9 cellular contexts compared by ENCODE assay signal in the genomic region with DNA sequence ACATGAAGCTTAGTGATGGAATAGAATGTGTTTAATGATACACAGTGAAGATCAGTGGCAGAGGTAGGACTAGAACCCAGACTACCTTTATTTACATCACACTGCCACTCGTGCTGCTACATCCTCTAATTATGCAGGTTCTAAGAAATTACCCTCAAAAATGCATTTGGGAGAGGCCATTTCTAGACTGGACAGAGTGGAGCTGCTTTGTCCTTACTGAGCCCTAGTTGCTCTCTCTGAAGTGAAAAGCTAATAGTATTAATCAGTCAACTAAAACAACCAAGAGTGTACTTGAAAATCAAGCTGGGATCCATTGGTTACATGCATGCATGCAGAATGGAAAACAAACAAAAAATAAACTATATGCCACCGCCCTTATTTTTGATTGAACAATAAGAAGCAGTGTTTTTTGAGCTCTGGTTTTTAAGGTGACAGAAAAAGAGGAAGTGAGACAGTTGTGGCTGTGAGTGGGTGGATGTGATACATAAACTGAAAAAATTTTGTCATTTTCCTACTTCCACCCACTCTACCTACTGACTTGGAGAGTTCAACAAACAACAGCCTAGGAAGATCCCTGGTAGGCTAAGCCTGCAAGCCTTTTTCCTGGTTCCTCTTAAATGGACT. TPM values are rescaled to one million over a fixed set of nuclear protein-coding genes. Genes with fewer than 3 reads are reported as not detected.
DNase-seq lines count a peak whose midpoint lies in the region; ATAC-seq and TF ChIP-seq lines count a peak whose summit lies in the region.
"Had no signal": no experiment of that assay in that cellular context is flagged by ENCODE, and none has a peak within 500 bp of the region (broad histone marks: within the 10 kb centered on the region; RNA-seq: fewer than 3 reads in every experiment).

No MANE protein-coding gene starts in this region.

- WGBS in stomach, 5 donors: 37 to 61% (median 49%) methylated on average over 2 of the region's 2 CpGs

- no peak for TF ChIP-seq CTCF in stomach (IDR thresholded peaks at IDR 0.05)

- H3K27ac ChIP-seq in stomach: no peak overlapping the region
- H3K27ac ChIP-seq: VCaP had no signal

- H3K9me3 ChIP-seq in stomach: no peaks in the 10 kb centered on the region

- no peaks in the 10 kb centered on the region for H3K27me3 Mint-ChIP-seq in activated CD8-positive, alpha-beta T cell treated with anti-CD3 and anti-CD28 coated beads, Interleukin-2, amount 10 ng/mL, durations not matched to agents 7 days and 5 days (ENCODE audit: low read depth)

- peak; percentile 59 to 67 for DNase-seq in AML-193 (lab: John Stamatoyannopoulos, UW)
- DNase-seq in activated CD8-positive, alpha-beta T cell treated with anti-CD3 and anti-CD28 coated beads, Interleukin-2, amount 10 ng/mL, durations not matched to agents 7 days and 5 days: peak; percentile 28
- no peak for DNase-seq in NCI-H226
- DNase-seq in stomach: no peak
- DNase-seq in NCI-H748 treated with DMSO at 0.1 percent for 48 hours (lab: John Stamatoyannopoulos, UW): no peak
- DNase-seq in NCI-H524 (lab: John Stamatoyannopoulos, UW): no peak

- H3K4me1 Mint-ChIP-seq in activated CD8-positive, alpha-beta T cell treated with anti-CD3 and anti-CD28 coated beads, Interleukin-2, amount 10 ng/mL, durations not matched to agents 7 days and 5 days (ENCODE audit: low read depth): peaks cover 28% of the 10 kb centered on the region

- no peak for TF ChIP-seq EP300 in stomach (IDR thresholded peaks at IDR 0.05)

- CTCF ChIA-PET in activated CD8-positive, alpha-beta T cell treated with anti-CD3 and anti-CD28 coated beads, Interleukin-2, amount 10 ng/mL, durations not matched to agents 7 days and 5 days (lab: Charles Lee): interaction anchor here (0.9 to 1.4 kb wide), 6 partner anchors 9 to 63 kb away, joined by 3 to 7 read pairs (median 3); no protein-coding TSS in a partner anchor

- peaks cover 10% of the 10 kb centered on the region for H3K36me3 Mint-ChIP-seq in activated CD8-positive, alpha-beta T cell treated with anti-CD3 and anti-CD28 coated beads, Interleukin-2, amount 10 ng/mL, durations not matched to agents 7 days and 5 days (ENCODE audit: low read depth)

- H3K9me3 Mint-ChIP-seq in activated CD8-positive, alpha-beta T cell treated with anti-CD3 and anti-CD28 coated beads, Interleukin-2, amount 10 ng/mL, durations not matched to agents 7 days and 5 days (ENCODE audit: insufficient read depth): no peaks in the 10 kb centered on the region

- ATAC-seq in GM19372 (IDR thresholded peaks at IDR 0.05; ENCODE audit: low read depth, unreplicated experiment) (peak; percentile 54), HG03342 (IDR thresholded peaks at IDR 0.05; ENCODE audit: unreplicated experiment) (peak; percentile 77)
- ATAC-seq in activated CD8-positive, alpha-beta T cell treated with anti-CD3 and anti-CD28 coated beads, Interleukin-2, amount 10 ng/mL, durations not matched to agents 7 days and 5 days: peak; percentile 63

- no peak overlapping the region for H3K4me3 ChIP-seq in stomach

- intact Hi-C loops in stomach (cut with DNase I; ENCODE audit: low total_unique reads): no loop called here

- peak overlapping the region; percentile 60 for H3K27ac Mint-ChIP-seq in activated CD8-positive, alpha-beta T cell treated with anti-CD3 and anti-CD28 coated beads, Interleukin-2, amount 10 ng/mL, durations not matched to agents 7 days and 5 days

- POLR2A ChIA-PET in activated CD8-positive, alpha-beta T cell treated with anti-CD3 and anti-CD28 coated beads, Interleukin-2, amount 10 ng/mL, durations not matched to agents 7 days and 5 days (lab: Charles Lee): interaction anchor here (0.8 kb wide), 1 partner anchor 36 kb away, joined by 3 read pairs; no protein-coding TSS in a partner anchor

- H3K36me3 ChIP-seq in stomach: no peaks in the 10 kb centered on the region

- TF ChIP-seq POLR2A in stomach (IDR thresholded peaks at IDR 0.05): no peak

- H3K4me1 ChIP-seq in stomach: no peaks in the 10 kb centered on the region

- no peak overlapping the region for H3K4me3 Mint-ChIP-seq in activated CD8-positive, alpha-beta T cell treated with anti-CD3 and anti-CD28 coated beads, Interleukin-2, amount 10 ng/mL, durations not matched to agents 7 days and 5 days

- H3K27me3 ChIP-seq in stomach: no peaks in the 10 kb centered on the region

RNA-seq across cellular contexts. Expression of a gene that starts 6.8 kb away (rescaled TPM):
- total RNA-seq in activated CD8-positive, alpha-beta T cell treated with anti-CD3 and anti-CD28 coated beads, Interleukin-2, amount 10 ng/mL, durations not matched to agents 7 days and 5 days: not detected
- total RNA-seq in stomach: 10 to 100 TPM; 17.7 to 45.4 (median 21.3) TPM
- 10 to 100 TPM in 2 of 3 donors, 1 to 10 TPM in 1; 7.9 to 31.9 (median 13.6) TPM for polyA plus RNA-seq in stomach

Comparison
In these comparisons a context has a peak if more than half of its experiments do, and no peak if none do; other contexts are left out.
1. DNase-seq: peak in AML-193 (2 of 2) and activated CD8-positive, alpha-beta T cell treated with anti-CD3 and anti-CD28 coated beads, Interleukin-2, amount 10 ng/mL, durations not matched to agents 7 days and 5 days (single experiment); none in NCI-H226 (single experiment), stomach (single experiment), NCI-H748 treated with DMSO at 0.1 percent for 48 hours (single experiment) and NCI-H524 (0 of 2).
2. RNA of a gene that starts 6.8 kb away (total RNA-seq): 17.7 to 45.4 TPM in stomach; not detected in activated CD8-positive, alpha-beta T cell treated with anti-CD3 and anti-CD28 coated beads, Interleukin-2, amount 10 ng/mL, durations not matched to agents 7 days and 5 days; every median in the first group is over 10 times any median in the second.
3. Peak in every context shown above with its lines, with median percentiles within 50 percentile points of each other: ATAC-seq.